Comparison of ENCODE assay signal across 18 cellular contexts in genomic region chr16:80627108-80627507, GRCh38.
DNase-seq lines count a peak whose midpoint lies in the region; ATAC-seq and TF ChIP-seq lines count a peak whose summit lies in the region.
"Had no signal": no experiment of that assay in that cellular context is flagged by ENCODE, and none has a peak within 500 bp of the region (broad histone marks: within the 10 kb centered on the region; RNA-seq: fewer than 3 reads in every experiment).

No MANE protein-coding gene starts in this region.

- CTCF ChIA-PET in T-cell (lab: Charles Lee), result no interaction called here

- H3K4me1 Mint-ChIP-seq in mesothelial cell of epicardium, result no peaks in the 10 kb centered on the region
- no peaks in the 10 kb centered on the region for H3K4me1 Mint-ChIP-seq in T-cell
- H3K4me1 Mint-ChIP-seq: activated naive CD8-positive, alpha-beta T cell treated with anti-CD3 and anti-CD28 coated beads for 36 hours; central memory CD8-positive, alpha-beta T cell; natural killer cell had no signal

- no peak for DNase-seq in mesothelial cell of epicardium (ENCODE audit: low spot score in 2 of 2, unreplicated experiment in 2 of 2)
- DNase-seq in T-cell, result no peak
- DNase-seq in Ammon's horn (ENCODE audit: low spot score), result no peak
- DNase-seq in mesenteric fat pad (ENCODE audit: low spot score), result no peak
- DNase-seq: activated naive CD8-positive, alpha-beta T cell treated with anti-CD3 and anti-CD28 coated beads for 36 hours; heart right ventricle; natural killer cell; NCI-H1417; NCI-H748 treated with DMSO at 0.1 percent for 48 hours; right cardiac atrium; stimulated activated CD4-positive, alpha-beta T cell treated with anti-CD3 and anti-CD28 coated beads, Interleukin-4, amount 100 ng/mL, for 24 hours; stimulated activated naive CD8-positive, alpha-beta T cell treated with anti-CD3 and anti-CD28 coated beads, Interleukin-15, Interleukin-2, amounts not matched to agents 100 U/mL and 50 U/mL, for 24 hours had no signal

- H3K27me3 Mint-ChIP-seq in mesothelial cell of epicardium (ENCODE audit: low read depth) (peaks cover 6% of the 10 kb centered on the region), T-cell (no peaks in the 10 kb centered on the region)
- H3K27me3 Mint-ChIP-seq: activated naive CD8-positive, alpha-beta T cell treated with anti-CD3 and anti-CD28 coated beads for 36 hours; central memory CD8-positive, alpha-beta T cell had no signal

- H3K4me3 Mint-ChIP-seq in mesothelial cell of epicardium (no peak overlapping the region), T-cell (no peak overlapping the region)
- H3K4me3 Mint-ChIP-seq: activated naive CD8-positive, alpha-beta T cell treated with anti-CD3 and anti-CD28 coated beads for 36 hours; central memory CD8-positive, alpha-beta T cell; natural killer cell had no signal

- ATAC-seq in GM18499 (IDR thresholded peaks at IDR 0.05; ENCODE audit: insufficient read depth, unreplicated experiment) (peak; percentile 98), GM19395 (IDR thresholded peaks at IDR 0.05; ENCODE audit: unreplicated experiment) (peak; percentile 100), HG02623 (IDR thresholded peaks at IDR 0.05; ENCODE audit: unreplicated experiment) (peak; percentile 86), HG03378 (IDR thresholded peaks at IDR 0.05; ENCODE audit: unreplicated experiment) (peak; percentile 94), T-cell (replicated peaks in 1 of 4) (no peak)
- ATAC-seq: heart right ventricle; left lobe of liver; natural killer cell; right cardiac atrium; stimulated activated naive CD8-positive, alpha-beta T cell treated with anti-CD3 and anti-CD28 coated beads, Interleukin-15, Interleukin-2, amounts not matched to agents 100 U/mL and 50 U/mL, for 24 hours had no signal

- H3K36me3 Mint-ChIP-seq in mesothelial cell of epicardium (no peaks in the 10 kb centered on the region), T-cell (peaks cover 66% of the 10 kb centered on the region)
- H3K36me3 Mint-ChIP-seq: natural killer cell had no signal

- H3K9me3 Mint-ChIP-seq in mesothelial cell of epicardium, result peaks cover 29% of the 10 kb centered on the region
- peaks cover 0 to 16% (median 6%) of the 10 kb centered on the region in 3 donors for H3K9me3 Mint-ChIP-seq in T-cell
- H3K9me3 Mint-ChIP-seq: central memory CD8-positive, alpha-beta T cell; natural killer cell had no signal

- H3K27ac Mint-ChIP-seq in mesothelial cell of epicardium (no peak overlapping the region), T-cell (no peak overlapping the region)
- H3K27ac Mint-ChIP-seq: activated naive CD8-positive, alpha-beta T cell treated with anti-CD3 and anti-CD28 coated beads for 36 hours; natural killer cell had no signal

- no peak for TF ChIP-seq CTCF in mesothelial cell of epicardium (IDR thresholded peaks at IDR 0.05; ENCODE audit: unreplicated experiment)

- POLR2A ChIA-PET in T-cell (lab: Charles Lee), result no interaction called here

Comparison
In these comparisons a context has a peak if more than half of its experiments do, and no peak if none do; other contexts are left out.
1. ATAC-seq: peak in GM18499 (single experiment), GM19395 (single experiment), HG02623 (single experiment) and HG03378 (single experiment); none in T-cell (0 of 4).